Comparison of ENCODE assay signal across 8 cellular contexts in the genomic region with DNA sequence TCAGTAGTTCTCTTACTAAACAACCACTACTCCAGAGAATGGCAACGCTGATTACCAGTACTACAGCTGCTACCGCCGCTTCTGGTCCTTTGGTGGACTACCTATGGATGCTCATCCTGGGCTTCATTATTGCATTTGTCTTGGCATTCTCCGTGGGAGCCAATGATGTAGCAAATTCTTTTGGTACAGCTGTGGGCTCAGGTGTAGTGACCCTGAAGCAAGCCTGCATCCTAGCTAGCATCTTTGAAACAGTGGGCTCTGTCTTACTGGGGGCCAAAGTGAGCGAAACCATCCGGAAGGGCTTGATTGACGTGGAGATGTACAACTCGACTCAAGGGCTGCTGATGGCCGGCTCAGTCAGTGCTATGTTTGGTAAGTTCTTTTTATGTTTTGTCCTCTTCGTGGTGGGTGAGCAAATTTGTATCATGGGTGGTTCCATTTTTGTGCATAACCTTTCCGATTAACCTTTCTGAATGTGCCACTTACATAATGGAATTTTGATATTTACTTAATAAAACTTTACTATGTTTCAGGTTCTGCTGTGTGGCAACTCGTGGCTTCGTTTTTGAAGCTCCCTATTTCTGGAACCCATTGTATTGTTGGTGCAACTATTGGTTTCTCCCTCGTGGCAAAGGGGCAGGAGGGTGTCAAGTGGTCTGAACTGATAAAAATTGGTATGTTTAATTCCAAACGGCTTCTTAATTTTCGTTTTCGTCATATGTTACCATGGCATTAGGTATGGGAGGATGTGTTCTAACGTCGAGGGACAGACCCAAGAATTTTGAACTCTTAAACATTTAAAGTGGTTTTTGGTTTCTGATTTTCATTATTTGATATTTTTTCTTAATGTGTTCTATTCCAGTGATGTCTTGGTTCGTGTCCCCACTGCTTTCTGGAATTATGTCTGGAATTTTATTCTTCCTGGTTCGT. TPM values are rescaled to one million over a fixed set of nuclear protein-coding genes. Genes with fewer than 3 reads are reported as not detected.
DNase-seq lines count a peak whose midpoint lies in the region; ATAC-seq and TF ChIP-seq lines count a peak whose summit lies in the region.

No MANE protein-coding gene starts in this region.

- H3K27me3 Mint-ChIP-seq in CD4-positive, alpha-beta T cell = no peaks in the 10 kb centered on the region
- peaks cover 17% of the 10 kb centered on the region for H3K27me3 Mint-ChIP-seq in WTC11 (ENCODE audit: low read depth)

- TF ChIP-seq CTCF in CD4-positive, alpha-beta T cell (IDR thresholded peaks at IDR 0.05) = no peak
- TF ChIP-seq CTCF in WTC11 (IDR thresholded peaks at IDR 0.05) (no peak), spleen (IDR thresholded peaks at IDR 0.05 in 8 of 11, conservative IDR thresholded peaks at IDR 0.05 in 3 of 11) (no peak)

- no peak for DNase-seq in CD4-positive, alpha-beta T cell
- DNase-seq in HT-29 (ENCODE audit: low spot score) (peak; percentile 55), WTC11 (ENCODE audit: low spot score) (no peak), iPS DF 6.9 (ENCODE audit: low read depth, low spot score) (no peak), spleen (no peak), NCI-H1436 treated with DMSO at 0.1 percent for 48 hours (lab: John Stamatoyannopoulos, UW) (no peak), NK-92 (lab: John Stamatoyannopoulos, UW; ENCODE audit: unreplicated experiment) (no peak)

- no peak for TF ChIP-seq POLR2A in spleen (IDR thresholded peaks at IDR 0.05)

- H3K36me3 Mint-ChIP-seq in CD4-positive, alpha-beta T cell (ENCODE audit: low read depth) = peaks cover 53% of the 10 kb centered on the region
- peaks cover 49% of the 10 kb centered on the region for H3K36me3 Mint-ChIP-seq in WTC11

- H3K4me1 ChIP-seq in iPS DF 6.9 (ENCODE audit: control insufficient read depth, insufficient read depth, low read length) (no peaks in the 10 kb centered on the region), spleen (peaks cover 16 to 75% (median 55%) of the 10 kb centered on the region in 6 donors)

- H3K27me3 ChIP-seq in CD4-positive, alpha-beta T cell (ENCODE audit: control insufficient read depth, insufficient read depth, low read length) = no peaks in the 10 kb centered on the region
- H3K27me3 ChIP-seq in iPS DF 6.9 (ENCODE audit: control insufficient read depth, insufficient read depth, low read length) = no peaks in the 10 kb centered on the region
- no peaks in the 10 kb centered on the region for H3K27me3 ChIP-seq in spleen (replicated peaks in 1 of 7)

- peak overlapping the region; percentile 100; the same call in 1 of the 2 replicates for H3K4me3 ChIP-seq in iPS DF 6.9 (ENCODE audit: low read length)
- H3K4me3 ChIP-seq in spleen = peak overlapping the region; percentile 82 to 96 (median 88)

- peak overlapping the region; percentile 85 for H3K27ac Mint-ChIP-seq in CD4-positive, alpha-beta T cell
- H3K27ac Mint-ChIP-seq in WTC11 = peak overlapping the region; percentile 17; the same call in 1 of the 2 replicates

- peak overlapping the region; percentile 93 for H3K4me3 Mint-ChIP-seq in CD4-positive, alpha-beta T cell
- H3K4me3 Mint-ChIP-seq in WTC11 = peak overlapping the region; percentile 83

- ATAC-seq in CD4-positive, alpha-beta T cell (ENCODE audit: poor library complexity) = no peak
- ATAC-seq in WTC11 = no peak
- ATAC-seq in GM18868 (IDR thresholded peaks at IDR 0.05; ENCODE audit: unreplicated experiment) = no peak

- no peaks in the 10 kb centered on the region for H3K9me3 ChIP-seq in CD4-positive, alpha-beta T cell (ENCODE audit: control insufficient read depth, low read length)
- H3K9me3 ChIP-seq in iPS DF 6.9 (ENCODE audit: control insufficient read depth, insufficient read depth, low read length) (no peaks in the 10 kb centered on the region), spleen (no peaks in the 10 kb centered on the region)

- peaks cover 15% of the 10 kb centered on the region; the same call in 1 of the 2 replicates for H3K36me3 ChIP-seq in iPS DF 6.9 (ENCODE audit: control insufficient read depth, insufficient read depth, low read length)
- peaks cover 0 to 51% (median 15%) of the 10 kb centered on the region in 6 donors for H3K36me3 ChIP-seq in spleen

- no peak overlapping the region for H3K27ac ChIP-seq in CD4-positive, alpha-beta T cell (ENCODE audit: low read depth, low read length)
- H3K27ac ChIP-seq in iPS DF 6.9 (ENCODE audit: low read length) = no peak overlapping the region
- H3K27ac ChIP-seq in spleen = peak overlapping the region in 6 of 8 donors; percentile 94 to 99 (median 96)

- CTCF ChIA-PET in CD4-positive, alpha-beta T cell (lab: Charles Lee) = interaction anchor here (0.8 to 4.2 kb wide), 6 partner anchors 13 to 64 kb away, joined by 3 to 36 read pairs (median 14); no protein-coding TSS in a partner anchor
- CTCF ChIA-PET in WTC11 (lab: Charles Lee) = interaction anchor here (2.6 to 4.6 kb wide), 3 partner anchors 12 to 79 kb away, joined by 35 to 77 read pairs (median 38); no protein-coding TSS in a partner anchor

- POLR2A ChIA-PET in CD4-positive, alpha-beta T cell (lab: Charles Lee) = interaction anchor here (0.8 to 5.0 kb wide), 6 partner anchors 11 to 592 kb away, joined by 3 to 239 read pairs (median 4); partner anchors contain the start of gene CHCHD5
- POLR2A ChIA-PET in WTC11 (lab: Charles Lee) = interaction anchor here (0.5 kb wide), 1 partner anchor 51 kb away, joined by 4 read pairs; no protein-coding TSS in a partner anchor

- peaks cover 68% of the 10 kb centered on the region for H3K4me1 Mint-ChIP-seq in CD4-positive, alpha-beta T cell (ENCODE audit: low read depth)
- peaks cover 30% of the 10 kb centered on the region for H3K4me1 Mint-ChIP-seq in WTC11

- intact Hi-C loops in CD4-positive, alpha-beta T cell (cut with DNase I, micrococcal nuclease) = loop anchor here in 1 of 2 experiments (2.0 to 5.0 kb wide), 3 partner anchors 20 to 165 kb away; partner anchors contain the start of genes POLR1B and TTL
- intact Hi-C loops in spleen (cut with DNase I; ENCODE audit: low total_unique reads) = no loop called here

- no peaks in the 10 kb centered on the region for H3K9me3 Mint-ChIP-seq in CD4-positive, alpha-beta T cell
- H3K9me3 Mint-ChIP-seq in WTC11 = no peaks in the 10 kb centered on the region

- no CpG with 5 or more reads among the region's 21 CpGs for WGBS in iPS DF 6.9 (ENCODE audit: insufficient coverage, insufficient read length)
- 39 to 43% (median 40%) methylated on average over 21 of the region's 21 CpGs for WGBS in spleen, 5 donors

TF ChIP-seq in WTC11, 78 proteins besides CTCF, POLR2A, EP300 and RAD21:
- TF ChIP-seq, protein P1, sequence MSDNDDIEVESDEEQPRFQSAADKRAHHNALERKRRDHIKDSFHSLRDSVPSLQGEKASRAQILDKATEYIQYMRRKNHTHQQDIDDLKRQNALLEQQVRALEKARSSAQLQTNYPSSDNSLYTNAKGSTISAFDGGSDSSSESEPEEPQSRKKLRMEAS (CRISPR knock-in tag; IDR thresholded peaks at IDR 0.05) = no peak
- no peak for TF ChIP-seq IRF2 (CRISPR knock-in tag; IDR thresholded peaks at IDR 0.05; ENCODE audit: borderline replicate concordance, low read depth)
- TF ChIP-seq NFE2L1 (CRISPR knock-in tag; IDR thresholded peaks at IDR 0.05) = no peak
- TF ChIP-seq KAT7 (CRISPR knock-in tag; IDR thresholded peaks at IDR 0.05; ENCODE audit: borderline replicate concordance) = no peak
- no peak for TF ChIP-seq RORB (CRISPR knock-in tag; IDR thresholded peaks at IDR 0.05)
- TF ChIP-seq ZNF423 (CRISPR knock-in tag; IDR thresholded peaks at IDR 0.05) = no peak
- TF ChIP-seq IRF1 (CRISPR knock-in tag; IDR thresholded peaks at IDR 0.05) = no peak
- no peak for TF ChIP-seq CREM (CRISPR knock-in tag; IDR thresholded peaks at IDR 0.05)

RNA-seq across cellular contexts. Expression of gene SLC20A1, which starts 1.3 kb away (rescaled TPM):
- total RNA-seq in CD4-positive, alpha-beta T cell = 100 to 1,000 TPM; 130 to 139 TPM
- total RNA-seq in HT-29 (2014; rRNA removed; shearing (Covaris generic)) = 30.3 and 32.7 TPM in 2 replicates
- total RNA-seq in WTC11 (2021) (59.9 to 64.4 TPM (median 60.1 TPM) in 3 replicates), spleen (10 to 100 TPM; 49.0 to 83.6 (median 69.9) TPM)
- 10 to 100 TPM; 15.4 to 24.5 (median 17.8) TPM for polyA plus RNA-seq in spleen

Comparison
In these comparisons a context has a peak if more than half of its experiments do, and no peak if none do; other contexts are left out.
1. H3K27ac ChIP-seq: peak in spleen (6 of 8); none in CD4-positive, alpha-beta T cell (single experiment) and iPS DF 6.9 (single experiment).